ENCODE assay signal across 8 cellular contexts in the genomic region with DNA sequence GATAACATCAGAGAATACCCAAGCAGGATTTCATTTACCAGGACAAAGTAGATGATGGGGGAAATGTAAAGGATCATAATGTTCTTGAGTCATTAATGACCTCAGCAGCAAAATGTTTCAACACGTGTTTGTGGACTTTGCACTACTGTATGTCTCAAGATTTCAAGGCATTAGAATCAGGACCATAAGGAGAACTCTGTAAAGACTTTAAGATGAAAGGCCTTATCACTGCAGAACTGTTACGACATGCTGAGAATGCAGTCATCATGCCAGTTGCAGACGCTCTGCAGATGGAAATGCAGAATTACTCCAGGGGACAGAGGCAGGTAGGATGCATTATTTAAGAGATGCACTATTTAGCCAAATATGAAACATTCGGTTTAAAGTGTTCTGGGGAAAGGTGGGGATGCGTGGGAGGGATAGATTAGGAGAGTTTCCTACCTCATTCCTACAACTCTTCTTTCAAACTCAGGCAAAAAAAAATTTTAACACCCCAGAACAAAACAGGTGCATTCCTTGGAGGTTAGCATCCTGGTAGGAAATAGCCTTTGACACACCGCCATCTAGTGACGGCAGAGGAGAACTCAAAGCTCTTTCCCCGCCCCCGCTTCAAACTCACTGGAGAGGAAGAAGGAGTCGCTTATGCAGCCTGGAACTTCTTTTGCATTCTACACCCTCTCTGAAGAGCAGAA. TPM values are rescaled to one million over a fixed set of nuclear protein-coding genes. Genes with fewer than 3 reads are reported as not detected.
DNase-seq lines count a peak whose midpoint lies in the region; ATAC-seq, FAIRE-seq and TF ChIP-seq lines count a peak whose summit lies in the region.

No MANE protein-coding gene starts in this region.

- no peaks in the 10 kb centered on the region for H3K36me3 Mint-ChIP-seq in activated T-helper 17 cell treated with anti-CD3 and anti-CD28 coated beads, Interleukin-2, amount 50 U/mL, for 72 hours (ENCODE audit: low read depth)

- H3K4me1 ChIP-seq in foreskin keratinocyte (no peaks in the 10 kb centered on the region), thoracic aorta (ENCODE audit: control insufficient read depth in 1 of 2, low read depth in 2 of 2) (no peaks in the 10 kb centered on the region)

- FAIRE-seq in HTR-8/SVneo (lab: Jason Lieb, UNC): no peak

- no peaks in the 10 kb centered on the region for H3K4me1 Mint-ChIP-seq in activated T-helper 17 cell treated with anti-CD3 and anti-CD28 coated beads, Interleukin-2, amount 50 U/mL, for 72 hours

- peaks cover 4% of the 10 kb centered on the region for H3K27me3 Mint-ChIP-seq in activated T-helper 17 cell treated with anti-CD3 and anti-CD28 coated beads, Interleukin-2, amount 50 U/mL, for 72 hours

- H3K27me3 ChIP-seq in foreskin keratinocyte (peaks cover 15% of the 10 kb centered on the region), thoracic aorta (replicated peaks; ENCODE audit: insufficient read depth) (no peaks in the 10 kb centered on the region)

- H3K4me3 Mint-ChIP-seq in activated T-helper 17 cell treated with anti-CD3 and anti-CD28 coated beads, Interleukin-2, amount 50 U/mL, for 72 hours: no peak overlapping the region

- H3K27ac Mint-ChIP-seq in activated T-helper 17 cell treated with anti-CD3 and anti-CD28 coated beads, Interleukin-2, amount 50 U/mL, for 72 hours: no peak overlapping the region

- no peaks in the 10 kb centered on the region for H3K36me3 ChIP-seq in thoracic aorta

- H3K9me3 Mint-ChIP-seq in activated T-helper 17 cell treated with anti-CD3 and anti-CD28 coated beads, Interleukin-2, amount 50 U/mL, for 72 hours: no peaks in the 10 kb centered on the region

- no peaks in the 10 kb centered on the region for H3K9me3 ChIP-seq in thoracic aorta

- ATAC-seq in activated T-helper 17 cell treated with anti-CD3 and anti-CD28 coated beads, Interleukin-2, amount 50 U/mL, for 72 hours (replicated peaks): peak; percentile 81
- ATAC-seq in foreskin keratinocyte (peak; percentile 79), omental fat pad (ENCODE audit: low FRiP score) (peak; percentile 44), thoracic aorta (ENCODE audit: insufficient number of reproducible peaks, low FRiP score, low read depth) (no peak)

- TF ChIP-seq CTCF in foreskin keratinocyte (conservative IDR thresholded peaks at IDR 0.05) (peak; percentile 92), omental fat pad (IDR thresholded peaks at IDR 0.05) (peak in 1 of 3 donors; percentile 26), thoracic aorta (IDR thresholded peaks at IDR 0.05) (peak; percentile 71)

- peak; percentile 39 to 85 (median 59) for DNase-seq in NCI-H1417 (lab: John Stamatoyannopoulos, UW)
- DNase-seq in NCI-H1417 treated with DMSO at 0.1 percent for 48 hours (lab: John Stamatoyannopoulos, UW): no peak
- peak; percentile 40 for DNase-seq in HTR-8/SVneo (ENCODE audit: insufficient read length, low spot score)
- peak; percentile 68 for DNase-seq in RPMI7951 (ENCODE audit: low read depth)
- peak; percentile 33 to 69 for DNase-seq in foreskin keratinocyte
- DNase-seq in omental fat pad (ENCODE audit: low spot score): peak; percentile 30
- DNase-seq in thoracic aorta (ENCODE audit: low spot score): peak; percentile 15

- no peak overlapping the region for H3K27ac ChIP-seq in foreskin keratinocyte
- no peak overlapping the region for H3K27ac ChIP-seq in thoracic aorta

- H3K4me3 ChIP-seq in thoracic aorta: no peak overlapping the region

RNA-seq across cellular contexts. Expression of gene TOPAZ1, which starts 43.3 kb away (rescaled TPM):
- total RNA-seq in RPMI7951 (2014; rRNA removed; shearing (Covaris generic)): not detected in 2 replicates
- not detected for total RNA-seq in activated T-helper 17 cell treated with anti-CD3 and anti-CD28 coated beads, Interleukin-2, amount 50 U/mL, for 72 hours
- total RNA-seq in foreskin keratinocyte: not detected in 2 replicates
- polyA plus RNA-seq in foreskin keratinocyte: not detected in 2 replicates
- total RNA-seq in omental fat pad: not detected
- not detected for total RNA-seq in thoracic aorta
